In the genomic region with DNA sequence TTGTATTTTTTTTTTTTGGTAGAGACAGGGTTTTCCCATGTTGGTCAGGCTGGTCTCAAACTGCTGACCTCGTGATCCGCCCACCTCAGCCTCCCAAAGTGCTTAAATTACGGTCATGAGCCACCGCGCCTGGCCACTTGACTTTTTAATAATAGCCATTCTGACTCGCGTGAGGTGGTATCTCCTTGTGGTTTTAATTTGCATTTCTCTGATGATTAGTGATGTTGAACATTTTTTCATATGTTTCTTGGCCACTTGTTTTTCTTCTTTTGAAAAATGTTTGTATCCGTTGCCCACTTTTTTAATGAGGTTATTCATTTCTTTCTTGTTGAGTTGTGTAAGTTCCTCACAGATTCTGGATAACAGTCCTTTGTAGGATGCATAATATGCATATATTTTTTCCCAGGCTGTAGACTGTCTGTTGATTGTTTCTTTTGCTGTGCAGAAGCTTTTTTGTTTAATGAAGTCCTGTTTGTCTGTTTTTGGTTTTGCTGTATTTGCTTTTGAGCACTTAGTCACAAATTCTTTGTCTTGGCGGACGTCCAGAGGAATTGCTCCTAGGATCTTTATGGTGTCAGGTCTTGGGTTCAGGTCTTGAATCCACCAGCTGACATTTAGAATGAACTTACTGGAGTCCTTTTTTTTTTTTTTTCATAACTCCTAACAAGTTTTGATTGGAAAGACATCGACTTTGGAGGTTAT, we compare ENCODE assay signal across 16 cellular contexts. TPM values are rescaled to one million over a fixed set of nuclear protein-coding genes. Genes with fewer than 3 reads are reported as not detected.
DNase-seq lines count a peak whose midpoint lies in the region; ATAC-seq and TF ChIP-seq lines count a peak whose summit lies in the region.
"Had no signal": no experiment of that assay in that cellular context is flagged by ENCODE, and none has a peak within 500 bp of the region (broad histone marks: within the 10 kb centered on the region; RNA-seq: fewer than 3 reads in every experiment).

No MANE protein-coding gene starts in this region.

- ATAC-seq in GM21390 (IDR thresholded peaks at IDR 0.05; ENCODE audit: unreplicated experiment) (peak; percentile 58), Panc1 (peak; percentile 59), GM21360 (IDR thresholded peaks at IDR 0.05; ENCODE audit: unreplicated experiment) (no peak)
- ATAC-seq: foreskin keratinocyte, K562 had no signal

- DNase-seq in Panc1 (ENCODE audit: low read depth, low spot score) (peak; percentile 41), fibroblast of villous mesenchyme (ENCODE audit: low read depth) (peak; percentile 81), adrenal gland (no peak), sigmoid colon (no peak), pons (ENCODE audit: low spot score) (no peak)
- DNase-seq: activated CD4-positive, alpha-beta memory T cell treated with anti-CD3 and anti-CD28 coated beads for 36 hours; foreskin keratinocyte; GDM1; kidney; naive B cell; Peyer's patch; stimulated activated CD4-positive, alpha-beta T cell treated with anti-CD3 and anti-CD28 coated beads, Interleukin-4, amount 100 ng/mL, for 4 hours had no signal

- TF ChIP-seq CTCF in Panc1 (IDR thresholded peaks at IDR 0.05) (no peak), fibroblast of villous mesenchyme (IDR thresholded peaks at IDR 0.05; ENCODE audit: insufficient read depth, low read depth, low read length) (no peak), adrenal gland (IDR thresholded peaks at IDR 0.05) (no peak), sigmoid colon (IDR thresholded peaks at IDR 0.05) (no peak)

- 89 to 92% (median 91%) methylated on average over 11 of the region's 11 CpGs for WGBS in adrenal gland, 4 donors
- WGBS in sigmoid colon, 2 donors: 80% methylated on average over 11 of the region's 11 CpGs

- in situ Hi-C loops in Panc1 (cut with HindIII; ENCODE audit: low pct_unique_long_range_greater_than_20kb, low sequenced_read_pairs): no loop called here

- POLR2A ChIA-PET in Panc1 (lab: Charles Lee): interaction anchor here (0.6 kb wide), 1 partner anchor 1145 kb away, joined by 3 read pairs; no protein-coding TSS in a partner anchor

- H3K9ac ChIP-seq in BLaER1: no peak overlapping the region

- H3K4me3 ChIP-seq in BLaER1 (no peak overlapping the region), Panc1 (ENCODE audit: low read depth in 2 of 2, low read length in 2 of 2) (no peak overlapping the region), fibroblast of villous mesenchyme (ENCODE audit: low read depth, low read length) (no peak overlapping the region), adrenal gland (no peak overlapping the region), sigmoid colon (no peak overlapping the region)
- H3K4me3 ChIP-seq: K562, Peyer's patch had no signal

- H3K36me3 ChIP-seq in BLaER1 (peaks cover 97% of the 10 kb centered on the region), Panc1 (ENCODE audit: control insufficient read depth, insufficient read depth, low read length) (peaks cover 3% of the 10 kb centered on the region; the same call in 1 of the 2 replicates), adrenal gland (replicated peaks in 1 of 2) (peaks cover 0 to 9% of the 10 kb centered on the region in 2 donors), sigmoid colon (peaks cover 0 to 69% (median 5%) of the 10 kb centered on the region in 4 donors)

- intact Hi-C loops in Panc1 (cut with micrococcal nuclease; ENCODE audit: unreplicated experiment): no loop called here
- intact Hi-C loops in adrenal gland (cut with DNase I): no loop called here
- intact Hi-C loops in sigmoid colon (cut with DNase I): no loop called here

- 0 out of 2 replicates have a peak, but pooled peaks cover 9% of the 10 kb centered on the region for H4K20me1 ChIP-seq in BLaER1

- H3K27ac ChIP-seq in BLaER1 (no peak overlapping the region), Panc1 (ENCODE audit: low read length) (no peak overlapping the region), adrenal gland (no peak overlapping the region), sigmoid colon (no peak overlapping the region)
- H3K27ac ChIP-seq: foreskin keratinocyte, Peyer's patch had no signal

- H3K4me1 ChIP-seq in BLaER1 (peaks cover 18% of the 10 kb centered on the region), Panc1 (ENCODE audit: control insufficient read depth, insufficient read depth, low read length) (peaks cover 3% of the 10 kb centered on the region; the same call in 1 of the 2 replicates), adrenal gland (replicated peaks in 1 of 2) (no peaks in the 10 kb centered on the region), sigmoid colon (no peaks in the 10 kb centered on the region)
- H3K4me1 ChIP-seq: foreskin keratinocyte, Peyer's patch had no signal

- CTCF ChIA-PET in Panc1 (lab: Charles Lee): no interaction called here

- TF ChIP-seq POLR2A in adrenal gland (IDR thresholded peaks at IDR 0.05) (no peak), sigmoid colon (IDR thresholded peaks at IDR 0.05) (no peak)

- no peaks in the 10 kb centered on the region for H3K9me3 ChIP-seq in BLaER1
- no peaks in the 10 kb centered on the region for H3K9me3 ChIP-seq in Panc1 (ENCODE audit: control insufficient read depth, insufficient read depth, low read depth, low read length)
- H3K9me3 ChIP-seq in adrenal gland (replicated peaks in 1 of 3): no peaks in the 10 kb centered on the region
- no peaks in the 10 kb centered on the region for H3K9me3 ChIP-seq in sigmoid colon
- H3K9me3 ChIP-seq: Peyer's patch had no signal

- H3K27me3 ChIP-seq in BLaER1 (no peaks in the 10 kb centered on the region), Panc1 (ENCODE audit: control insufficient read depth, insufficient read depth, low read length) (no peaks in the 10 kb centered on the region), adrenal gland (no peaks in the 10 kb centered on the region), sigmoid colon (no peaks in the 10 kb centered on the region)
- H3K27me3 ChIP-seq: foreskin keratinocyte, Peyer's patch had no signal

- TF ChIP-seq EP300 in sigmoid colon (IDR thresholded peaks at IDR 0.05): no peak

- H3K4me2 ChIP-seq in BLaER1: peak overlapping the region; percentile 3; the same call in 1 of the 2 replicates

- BruUV-seq in Panc1 (replicated peaks; lab: Mats Ljungman, UMichigan): no TSS peak

RNA-seq across cellular contexts. Expression of a gene that starts 10.3 kb away (rescaled TPM):
- total RNA-seq in Panc1 (2021; ENCODE audit: unreplicated experiment): 116 TPM
- 116 TPM for polyA plus RNA-seq in Panc1 (2012; ENCODE audit: insufficient read length)
- total RNA-seq in fibroblast of villous mesenchyme: 26.7 and 39.3 TPM in 2 replicates
- total RNA-seq in adrenal gland: 10 to 100 TPM; 23.8 to 53.6 (median 36.8) TPM
- polyA plus RNA-seq in adrenal gland: 10 to 100 TPM; 12.7 to 29.9 (median 16.7) TPM
- 10 to 100 TPM; 19.7 to 24.6 (median 23.7) TPM for total RNA-seq in sigmoid colon
- 10 to 100 TPM in 2 of 3 donors, 1 to 10 TPM in 1; 9.6 to 37.1 (median 19.9) TPM for polyA plus RNA-seq in sigmoid colon

RNA-seq across cellular contexts. Expression of a gene that starts 13.0 kb away (rescaled TPM):
- total RNA-seq in Panc1 (2021; ENCODE audit: unreplicated experiment): 21.3 TPM
- polyA plus RNA-seq in Panc1 (2012; ENCODE audit: insufficient read length): 21.1 TPM
- total RNA-seq in fibroblast of villous mesenchyme: 10.8 and 16.4 TPM in 2 replicates
- 10 to 100 TPM; 12.6 to 51.7 (median 24.6) TPM for total RNA-seq in adrenal gland
- polyA plus RNA-seq in adrenal gland: 1 to 10 TPM; 8.2 to 9.0 (median 8.6) TPM
- total RNA-seq in sigmoid colon: 10 to 100 TPM; 19.4 to 46.4 (median 42.8) TPM
- polyA plus RNA-seq in sigmoid colon: 100 to 1,000 TPM in 1 of 3 donors, 10 to 100 TPM in 2; 41.6 to 127 (median 85.9) TPM

RNA-seq across cellular contexts. Expression of a gene that starts 13.2 kb away (rescaled TPM):
- total RNA-seq in Panc1 (2021; ENCODE audit: unreplicated experiment) (112 TPM), fibroblast of villous mesenchyme (21.9 and 26.3 TPM in 2 replicates), adrenal gland (10 to 100 TPM in 5 of 8 donors, 1 to 10 TPM in 3; 4.7 to 28.6 (median 16.1) TPM), sigmoid colon (10 to 100 TPM; 12.5 to 37.4 (median 34.0) TPM)
- 39.6 TPM for polyA plus RNA-seq in Panc1 (2012; ENCODE audit: insufficient read length)
- polyA plus RNA-seq in adrenal gland (10 to 100 TPM in 2 of 3 donors, 1 to 10 TPM in 1; 4.0 to 43.2 (median 29.9) TPM), sigmoid colon (10 to 100 TPM; 11.1 to 33.5 (median 15.6) TPM)

Comparison
In these comparisons a context has a peak if more than half of its experiments do, and no peak if none do; other contexts are left out.
1. DNase-seq: peak in Panc1 (single experiment) and fibroblast of villous mesenchyme (single experiment); none in adrenal gland (0 of 7), sigmoid colon (single experiment) and pons (single experiment).